ENCODE assay signal across 8 cellular contexts in the genomic region with DNA sequence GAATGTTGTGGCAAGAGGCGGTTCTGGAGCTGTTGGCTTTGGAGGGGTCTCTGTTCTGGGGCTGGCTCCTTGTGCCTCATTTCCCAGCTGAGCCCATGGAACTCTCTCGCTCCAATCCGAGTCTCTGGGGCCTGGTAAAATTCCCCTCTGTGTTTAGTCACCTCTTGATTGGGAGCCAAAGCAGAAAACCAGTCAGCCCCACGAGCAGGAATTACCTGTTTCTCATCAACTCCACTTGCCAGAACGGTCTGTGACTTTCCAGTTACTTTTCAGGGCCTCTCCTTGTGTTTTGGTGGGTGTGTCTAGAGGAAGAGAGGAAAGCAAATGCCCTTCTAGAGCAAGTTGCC. TPM values are rescaled to one million over a fixed set of nuclear protein-coding genes. Genes with fewer than 3 reads are reported as not detected.
DNase-seq lines count a peak whose midpoint lies in the region; ATAC-seq and TF ChIP-seq lines count a peak whose summit lies in the region.

No MANE protein-coding gene starts in this region.

- ATAC-seq in activated CD8-positive, alpha-beta T cell treated with anti-CD3 and anti-CD28 coated beads, Interleukin-2, amount 10 ng/mL, durations not matched to agents 7 days and 5 days = peak; percentile 1
- ATAC-seq in heart left ventricle (peak in 3 of 4 donors; percentile 3 to 17 (median 5)), GM18502 (IDR thresholded peaks at IDR 0.05; ENCODE audit: poor library complexity, unreplicated experiment) (no peak)

- no peaks in the 10 kb centered on the region for H3K79me2 ChIP-seq in H9 (ENCODE audit: insufficient read depth, low read length)

- no peak overlapping the region for H3K4ac ChIP-seq in H9 (ENCODE audit: low read depth, low read length)

- DNase-seq in H9 (no peak), heart left ventricle (peak in 3 of 5 donors; percentile 34 to 45 (median 40)), NCI-H526 treated with DMSO at 0.1 percent for 48 hours (lab: John Stamatoyannopoulos, UW) (no peak), medulla oblongata (ENCODE audit: extremely low spot score) (no peak)
- no peak for DNase-seq in activated CD8-positive, alpha-beta T cell treated with anti-CD3 and anti-CD28 coated beads, Interleukin-2, amount 10 ng/mL, durations not matched to agents 7 days and 5 days

- H3K23me2 ChIP-seq in H9 (ENCODE audit: insufficient read length, low read depth, low read length, poor library complexity, severe bottlenecking) = peaks cover 4% of the 10 kb centered on the region

- peak overlapping the region; percentile 82; the same call in 1 of the 2 replicates for H3K14ac ChIP-seq in H9 (ENCODE audit: insufficient read depth, low read length)

- TF ChIP-seq POLR2A in heart left ventricle (IDR thresholded peaks at IDR 0.05) = no peak

- peak overlapping the region; percentile 94 to 98 (median 97); a peak in 6 of 7 replicates for H3K27ac Mint-ChIP-seq in H9
- peak overlapping the region; percentile 96 for H3K27ac Mint-ChIP-seq in activated CD8-positive, alpha-beta T cell treated with anti-CD3 and anti-CD28 coated beads, Interleukin-2, amount 10 ng/mL, durations not matched to agents 7 days and 5 days

- H2BK120ac ChIP-seq in H9 (ENCODE audit: low read depth, low read length, poor library complexity, severe bottlenecking) = no peak overlapping the region

- H3K18ac ChIP-seq in H9 (ENCODE audit: insufficient read length, low read depth, low read length) = peak overlapping the region; percentile 45

- H4K5ac ChIP-seq in H9 (ENCODE audit: insufficient read length, low read depth, low read length) = no peak overlapping the region

- H3K4me3 ChIP-seq in heart left ventricle = peak overlapping the region in 9 of 12 donors; percentile 2 to 42 (median 25)
- H3K4me3 ChIP-seq in skeletal muscle satellite cell (ENCODE audit: low read length) = peak overlapping the region; percentile 57

- no peak overlapping the region for H4K8ac ChIP-seq in H9 (replicated peaks; ENCODE audit: insufficient read length, low read depth, low read length)

- intact Hi-C loops in heart left ventricle (cut with DNase I) = loop anchor here in 1 of 10 donors (5.0 kb wide), 1 partner anchor 395 kb away; no protein-coding TSS in a partner anchor

- H3K9me3 ChIP-seq in H9 (ENCODE audit: control insufficient read depth, low read depth, low read length) (no peaks in the 10 kb centered on the region), heart left ventricle (no peaks in the 10 kb centered on the region), skeletal muscle satellite cell (replicated peaks; ENCODE audit: low read length) (no peaks in the 10 kb centered on the region)

- H2BK5ac ChIP-seq in H9 (ENCODE audit: insufficient read length, low read length) = no peak overlapping the region

- H3T11ph ChIP-seq in H9 (ENCODE audit: low read length) = no peak overlapping the region

- H2BK20ac ChIP-seq in H9 (ENCODE audit: low read depth, low read length, poor library complexity, severe bottlenecking) = no peak overlapping the region

- H3K9ac ChIP-seq in H9 (ENCODE audit: extremely low read depth, insufficient read length, low read length) (peak overlapping the region; percentile 1), skeletal muscle satellite cell (ENCODE audit: low read depth, low read length) (peak overlapping the region; percentile 77)

- peak overlapping the region; percentile 43 to 51; a peak in 4 of 5 replicates for H3K4me3 Mint-ChIP-seq in H9
- H3K4me3 Mint-ChIP-seq in activated CD8-positive, alpha-beta T cell treated with anti-CD3 and anti-CD28 coated beads, Interleukin-2, amount 10 ng/mL, durations not matched to agents 7 days and 5 days = peak overlapping the region; percentile 73

- H3K27ac ChIP-seq in 22Rv1 = peak overlapping the region; percentile 89
- peak overlapping the region; percentile 52 for H3K27ac ChIP-seq in H9 (ENCODE audit: insufficient read length, low read depth, low read length)
- H3K27ac ChIP-seq in heart left ventricle = peak overlapping the region; percentile 73 to 97 (median 86)

- no peaks in the 10 kb centered on the region for H4K20me1 ChIP-seq in H9 (ENCODE audit: control insufficient read depth, insufficient read depth, insufficient read length)

- H3K36me3 Mint-ChIP-seq in H9 (ENCODE audit: insufficient read depth in 1 of 3, low read depth in 3 of 3) = no peaks in the 10 kb centered on the region
- H3K36me3 Mint-ChIP-seq in activated CD8-positive, alpha-beta T cell treated with anti-CD3 and anti-CD28 coated beads, Interleukin-2, amount 10 ng/mL, durations not matched to agents 7 days and 5 days (ENCODE audit: low read depth) = no peaks in the 10 kb centered on the region

- H3K56ac ChIP-seq in H9 (ENCODE audit: insufficient read length, low read depth, low read length) = peak overlapping the region; percentile 13

- peaks cover 33 to 37% of the 10 kb centered on the region in 2 experiments for H3K4me1 Mint-ChIP-seq in H9
- H3K4me1 Mint-ChIP-seq in activated CD8-positive, alpha-beta T cell treated with anti-CD3 and anti-CD28 coated beads, Interleukin-2, amount 10 ng/mL, durations not matched to agents 7 days and 5 days (ENCODE audit: low read depth) = peaks cover 37% of the 10 kb centered on the region

- peak overlapping the region; percentile 44 for H3K4me2 ChIP-seq in H9 (ENCODE audit: insufficient read depth, insufficient read length, low read length)
- peak overlapping the region; percentile 80 for H3K4me2 ChIP-seq in skeletal muscle satellite cell (ENCODE audit: low read length)

- H2BK12ac ChIP-seq in H9 (ENCODE audit: insufficient read length, low read depth, low read length) = no peak overlapping the region

- H2AK5ac ChIP-seq in H9 (ENCODE audit: insufficient read length, low read length) = no peak overlapping the region

- no peaks in the 10 kb centered on the region for H3K9me3 Mint-ChIP-seq in H9
- H3K9me3 Mint-ChIP-seq in activated CD8-positive, alpha-beta T cell treated with anti-CD3 and anti-CD28 coated beads, Interleukin-2, amount 10 ng/mL, durations not matched to agents 7 days and 5 days (ENCODE audit: insufficient read depth) = no peaks in the 10 kb centered on the region

- H3K27me3 ChIP-seq in H9 (ENCODE audit: insufficient read depth, low read length) (no peaks in the 10 kb centered on the region), heart left ventricle (no peaks in the 10 kb centered on the region), skeletal muscle satellite cell (ENCODE audit: control insufficient read depth, insufficient read depth, low read length) (no peaks in the 10 kb centered on the region)

- CTCF ChIA-PET in activated CD8-positive, alpha-beta T cell treated with anti-CD3 and anti-CD28 coated beads, Interleukin-2, amount 10 ng/mL, durations not matched to agents 7 days and 5 days (lab: Charles Lee) = interaction anchor here (0.8 to 13.2 kb wide), 6 partner anchors 11 to 412 kb away, joined by 3 to 322 read pairs (median 18); partner anchors contain the start of gene S100A11

- peaks cover 1% of the 10 kb centered on the region for H3K27me3 Mint-ChIP-seq in H9 (ENCODE audit: low read depth)
- H3K27me3 Mint-ChIP-seq in activated CD8-positive, alpha-beta T cell treated with anti-CD3 and anti-CD28 coated beads, Interleukin-2, amount 10 ng/mL, durations not matched to agents 7 days and 5 days (ENCODE audit: low read depth) = peaks cover 3% of the 10 kb centered on the region

- H3K23ac ChIP-seq in H9 (ENCODE audit: insufficient read length, low read depth, low read length) = no peak overlapping the region

- H3K36me3 ChIP-seq in heart left ventricle (no peaks in the 10 kb centered on the region), skeletal muscle satellite cell (ENCODE audit: insufficient read depth, low read length) (no peaks in the 10 kb centered on the region)

- H3K79me1 ChIP-seq in H9 (ENCODE audit: insufficient read depth, low read depth, low read length, poor library complexity, severe bottlenecking) = no peaks in the 10 kb centered on the region

- H2BK15ac ChIP-seq in H9 (ENCODE audit: low read depth, low read length) = no peak overlapping the region

- TF ChIP-seq CTCF in 22Rv1 (IDR thresholded peaks at IDR 0.05) (no peak), H9 (conservative IDR thresholded peaks at IDR 0.05) (no peak), heart left ventricle (IDR thresholded peaks at IDR 0.05) (no peak)

- no CpG with 5 or more reads among the region's 5 CpGs for WGBS in H9 (ENCODE audit: extremely low coverage, insufficient read length, low lambda C conversion rate)
- WGBS in heart left ventricle, 4 donors = 23 to 26% (median 25%) methylated on average over 5 of the region's 5 CpGs

- no peak overlapping the region for H4K91ac ChIP-seq in H9 (ENCODE audit: insufficient read length, low read depth, low read length)

- POLR2A ChIA-PET in activated CD8-positive, alpha-beta T cell treated with anti-CD3 and anti-CD28 coated beads, Interleukin-2, amount 10 ng/mL, durations not matched to agents 7 days and 5 days (lab: Charles Lee) = interaction anchor here (0.6 to 7.1 kb wide), 4 partner anchors 12 to 238 kb away, joined by 3 to 75 read pairs (median 3); partner anchors contain the start of gene S100A11

- H3K4me1 ChIP-seq in H9 (ENCODE audit: insufficient read depth, low read length) = peaks cover 12% of the 10 kb centered on the region; the same call in 1 of the 2 replicates
- H3K4me1 ChIP-seq in heart left ventricle = peaks cover 3 to 68% (median 17%) of the 10 kb centered on the region in 12 donors
- H3K4me1 ChIP-seq in skeletal muscle satellite cell (ENCODE audit: control insufficient read depth, insufficient read depth, low read length) = peaks cover 46% of the 10 kb centered on the region

- no peak overlapping the region for H2AFZ ChIP-seq in H9 (ENCODE audit: low read length)

RNA-seq across cellular contexts. Expression of gene S100A11, which starts 10.8 kb away (rescaled TPM):
- total RNA-seq in H9 (2021) = 302 and 303 TPM in 2 replicates
- 100 to 1,000 TPM; 269 to 293 TPM for total RNA-seq in activated CD8-positive, alpha-beta T cell treated with anti-CD3 and anti-CD28 coated beads, Interleukin-2, amount 10 ng/mL, durations not matched to agents 7 days and 5 days
- total RNA-seq in heart left ventricle = 100 to 1,000 TPM in 4 of 9 donors, 10 to 100 TPM in 5; 44.9 to 368 (median 80.7) TPM
- 100 to 1,000 TPM; 179 to 571 TPM for polyA plus RNA-seq in heart left ventricle
- total RNA-seq in skeletal muscle satellite cell (2012; rRNA removed) = 179 and 194 TPM in 2 replicates

RNA-seq across cellular contexts. Expression of gene TCHHL1, which starts 41.3 kb away (rescaled TPM):
- not detected in 2 replicates for total RNA-seq in H9 (2021)
- total RNA-seq in activated CD8-positive, alpha-beta T cell treated with anti-CD3 and anti-CD28 coated beads, Interleukin-2, amount 10 ng/mL, durations not matched to agents 7 days and 5 days = not detected
- not detected for total RNA-seq in heart left ventricle
- polyA plus RNA-seq in heart left ventricle = not detected
- not detected in 2 replicates for total RNA-seq in skeletal muscle satellite cell (2012; rRNA removed)

RNA-seq across cellular contexts. Expression of gene S100A10, which starts 53.9 kb away (rescaled TPM):
- total RNA-seq in H9 (2021) (160 and 162 TPM in 2 replicates), heart left ventricle (100 to 1,000 TPM in 7 of 9 donors, 10 to 100 TPM in 2; 55.5 to 403 (median 156) TPM)
- total RNA-seq in activated CD8-positive, alpha-beta T cell treated with anti-CD3 and anti-CD28 coated beads, Interleukin-2, amount 10 ng/mL, durations not matched to agents 7 days and 5 days = 100 to 1,000 TPM; 540 to 571 TPM
- 100 to 1,000 TPM; 258 to 387 TPM for polyA plus RNA-seq in heart left ventricle
- 143 and 214 TPM in 2 replicates for total RNA-seq in skeletal muscle satellite cell (2012; rRNA removed)

Comparison
In these comparisons a context has a peak if more than half of its experiments do, and no peak if none do; other contexts are left out.
1. DNase-seq: peak in heart left ventricle (3 of 5); none in H9 (single experiment), activated CD8-positive, alpha-beta T cell treated with anti-CD3 and anti-CD28 coated beads, Interleukin-2, amount 10 ng/mL, durations not matched to agents 7 days and 5 days (single experiment), NCI-H526 treated with DMSO at 0.1 percent for 48 hours (single experiment) and medulla oblongata (single experiment).
2. Peak in every context shown above with its lines, with median percentiles within 50 percentile points of each other: H3K27ac ChIP-seq.